Comparison of ENCODE assay signal across 8 cellular contexts in the genomic region with DNA sequence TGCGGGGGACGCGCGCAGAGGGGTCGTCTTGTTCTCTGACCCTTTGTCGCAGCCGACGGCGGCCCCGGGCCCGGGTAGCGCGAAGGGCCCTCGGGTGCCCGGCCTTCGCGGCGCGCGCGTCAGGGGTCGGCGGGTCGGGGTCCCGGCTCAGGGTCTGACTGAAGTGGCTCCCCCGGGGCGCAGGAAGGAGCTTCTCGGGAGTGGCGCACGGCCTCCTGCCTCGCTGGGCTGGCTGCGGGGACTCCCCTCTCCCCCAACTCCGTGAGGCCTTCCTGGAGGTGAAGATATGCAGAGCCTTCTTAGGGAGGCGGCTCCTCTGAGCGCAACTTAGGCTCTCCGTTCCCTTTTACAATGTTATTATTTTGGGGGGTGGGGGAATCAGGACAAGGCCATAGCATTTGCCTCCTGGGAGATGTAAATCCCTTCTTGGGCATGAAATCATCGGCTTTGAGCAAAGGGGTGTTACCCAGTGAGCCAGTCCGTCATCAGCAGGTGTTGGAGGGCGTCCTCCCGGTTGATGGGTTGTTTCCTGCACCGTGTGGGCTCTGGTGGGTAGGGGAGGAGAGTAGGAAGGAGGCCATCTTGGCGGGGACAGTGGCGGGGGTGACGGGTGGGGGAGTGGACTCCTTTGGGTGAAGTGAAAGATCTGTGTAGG. TPM values are rescaled to one million over a fixed set of nuclear protein-coding genes. Genes with fewer than 3 reads are reported as not detected.
DNase-seq lines count a peak whose midpoint lies in the region; ATAC-seq and TF ChIP-seq lines count a peak whose summit lies in the region.

No MANE protein-coding gene starts in this region.

- peak overlapping the region; percentile 93 for H3K27ac ChIP-seq in caudate nucleus (ENCODE audit: low read depth, low read length)

- POLR2A ChIA-PET in activated B cell treated with CpG ODN at 0.5 μM for 24 hours (lab: Charles Lee), result interaction anchor here (0.6 to 1.8 kb wide), 19 partner anchors 9 to 401 kb away, joined by 3 to 30 read pairs (median 4); no protein-coding TSS in a partner anchor

- CTCF ChIA-PET in activated B cell treated with CpG ODN at 0.5 μM for 24 hours (lab: Charles Lee), result interaction anchor here (0.8 to 3.9 kb wide), 11 partner anchors 26 to 514 kb away, joined by 3 to 106 read pairs (median 4); no protein-coding TSS in a partner anchor

- peaks cover 33% of the 10 kb centered on the region for H3K4me1 Mint-ChIP-seq in activated B cell treated with CpG ODN at 0.5 μM for 24 hours

- H3K27me3 Mint-ChIP-seq in activated B cell treated with CpG ODN at 0.5 μM for 24 hours, result no peaks in the 10 kb centered on the region

- H3K9me3 Mint-ChIP-seq in activated B cell treated with CpG ODN at 0.5 μM for 24 hours, result no peaks in the 10 kb centered on the region

- H3K36me3 Mint-ChIP-seq in activated B cell treated with CpG ODN at 0.5 μM for 24 hours (ENCODE audit: low read depth), result peaks cover 13% of the 10 kb centered on the region

- peak; percentile 21 for DNase-seq in NCI-H2029 treated with DMSO at 0.1 percent for 48 hours (lab: John Stamatoyannopoulos, UW)
- no peak for DNase-seq in activated B cell treated with CpG ODN at 0.5 μM for 24 hours
- DNase-seq in caudate nucleus (lab: John Stamatoyannopoulos, UW), result peak in 38 of 61 donors; percentile 10 to 78 (median 47)
- peak; percentile 29 for DNase-seq in kidney glomerular epithelial cell (lab: John Stamatoyannopoulos, UW)
- peak; percentile 78 for DNase-seq in stimulated activated CD4-positive, alpha-beta T cell treated with anti-CD3 and anti-CD28 coated beads, Interleukin-1b, Interleukin-23, amount 100 ng/mL, for 48 hours
- DNase-seq in middle frontal gyrus (ENCODE audit: extremely low spot score, low spot score), result no peak

- H3K27ac Mint-ChIP-seq in activated B cell treated with CpG ODN at 0.5 μM for 24 hours, result peak overlapping the region; percentile 89

- no peak for TF ChIP-seq CTCF in activated B cell treated with CpG ODN at 0.5 μM for 24 hours (IDR thresholded peaks at IDR 0.05)

- H3K4me3 Mint-ChIP-seq in activated B cell treated with CpG ODN at 0.5 μM for 24 hours, result peak overlapping the region; percentile 87

- intact Hi-C loops in activated B cell treated with CpG ODN at 0.5 μM for 24 hours (cut with micrococcal nuclease), result loop anchor here (1.0 to 5.0 kb wide), 3 partner anchors 8 to 825 kb away; partner anchors contain the start of genes MCM8, PCNA and TRMT6

- peak; percentile 43 for ATAC-seq in GM18511 (IDR thresholded peaks at IDR 0.05; ENCODE audit: unreplicated experiment)
- ATAC-seq in HG02870 (IDR thresholded peaks at IDR 0.05; ENCODE audit: unreplicated experiment), result peak; percentile 17
- ATAC-seq in activated B cell treated with CpG ODN at 0.5 μM for 24 hours (ENCODE audit: low read depth), result peak; percentile 23

RNA-seq across cellular contexts. Expression of gene CDS2, which starts 0.5 kb away (rescaled TPM):
- total RNA-seq in activated B cell treated with CpG ODN at 0.5 μM for 24 hours, result 32.4 and 37.4 TPM in 2 replicates

RNA-seq across cellular contexts. Expression of gene PCNA, which starts 7.6 kb away (rescaled TPM):
- 62.0 and 69.9 TPM in 2 replicates for total RNA-seq in activated B cell treated with CpG ODN at 0.5 μM for 24 hours

RNA-seq across cellular contexts. Expression of gene TMEM230, which starts 14.5 kb away (rescaled TPM):
- 72.4 and 76.5 TPM in 2 replicates for total RNA-seq in activated B cell treated with CpG ODN at 0.5 μM for 24 hours

Comparison
In these comparisons a context has a peak if more than half of its experiments do, and no peak if none do; other contexts are left out.
1. DNase-seq: peak in NCI-H2029 treated with DMSO at 0.1 percent for 48 hours (single experiment), caudate nucleus (38 of 61), kidney glomerular epithelial cell (single experiment) and stimulated activated CD4-positive, alpha-beta T cell treated with anti-CD3 and anti-CD28 coated beads, Interleukin-1b, Interleukin-23, amount 100 ng/mL, for 48 hours (single experiment); none in activated B cell treated with CpG ODN at 0.5 μM for 24 hours (single experiment) and middle frontal gyrus (single experiment).
2. Peak in every context shown above with its lines, with median percentiles within 50 percentile points of each other: ATAC-seq.